In the genomic region with DNA sequence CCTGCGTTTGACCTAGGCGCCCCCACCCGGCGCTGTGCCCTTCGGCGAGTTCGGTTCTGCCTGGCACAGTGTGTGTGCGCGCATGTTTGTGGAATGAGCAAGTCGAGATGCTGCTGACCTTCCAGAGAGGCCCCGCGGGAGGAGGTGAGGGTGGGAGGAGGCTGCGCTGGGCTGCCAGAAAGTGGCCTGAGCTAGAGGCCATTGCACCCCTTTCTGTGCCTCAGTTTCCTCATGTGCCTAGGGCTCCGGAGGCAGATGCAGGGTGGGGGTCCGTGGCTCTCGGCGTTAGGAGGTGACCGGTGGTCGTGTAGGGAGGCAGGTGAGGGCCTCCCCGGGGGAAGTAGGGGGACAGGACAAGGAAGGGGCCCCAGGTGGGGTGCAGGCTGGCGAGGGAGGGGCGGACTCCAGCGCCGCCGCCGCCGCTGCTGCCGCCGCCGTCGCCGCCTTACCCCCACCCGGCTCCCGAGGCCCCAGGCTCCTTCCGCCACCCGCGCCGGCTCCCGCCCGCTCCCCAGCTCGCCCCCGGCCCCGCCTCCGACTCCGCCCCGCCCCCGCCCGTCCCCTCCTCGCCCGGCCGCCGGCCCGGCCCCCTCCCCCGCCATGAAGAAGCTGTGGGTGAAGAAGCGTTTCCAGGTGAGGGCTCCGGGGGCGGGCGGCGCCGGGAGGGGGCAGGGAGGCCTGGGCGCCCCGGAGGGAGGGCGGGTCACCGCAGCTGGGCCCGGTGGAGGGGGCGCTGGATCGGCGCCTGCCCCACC, we compare ENCODE assay signal across 8 cellular contexts. TPM values are rescaled to one million over a fixed set of nuclear protein-coding genes. Genes with fewer than 3 reads are reported as not detected.
DNase-seq lines count a peak whose midpoint lies in the region; ATAC-seq and TF ChIP-seq lines count a peak whose summit lies in the region.

No MANE protein-coding gene starts in this region.

- no peaks in the 10 kb centered on the region for H3F3A ChIP-seq in DOHH2 (ENCODE audit: control insufficient read depth, insufficient read depth)

- H3K27ac Mint-ChIP-seq in activated T-helper 1 cell treated with anti-CD3 and anti-CD28 coated beads, Interleukin-12 subunit alpha, Interleukin-12 subunit beta, Interleukin-2, Interleukin-4 antibody, amounts not matched to agents 30 ng/mL and 10 ng/mL and 1 ng/mL, durations not matched to agents 14 hours and 24 hours and 36 hours, result no peak overlapping the region
- no peak overlapping the region for H3K27ac Mint-ChIP-seq in neural crest cell (ENCODE audit: unreplicated experiment)

- H3K27ac ChIP-seq in DOHH2 (ENCODE audit: low read depth, low read length) (no peak overlapping the region), transverse colon (peak overlapping the region; percentile 83 to 96 (median 85))

- TF ChIP-seq POLR2A in transverse colon (IDR thresholded peaks at IDR 0.05), result no peak

- WGBS in transverse colon (ENCODE audit: low coverage in 1 of 2), 2 donors, result 3% methylated on average over 33 of the region's 68 CpGs; no CpG with 5 or more reads in 1 of the 2 donors

- intact Hi-C loops in activated T-helper 1 cell treated with anti-CD3 and anti-CD28 coated beads, Interleukin-12 subunit alpha, Interleukin-12 subunit beta, Interleukin-2, Interleukin-4 antibody, amounts not matched to agents 30 ng/mL and 10 ng/mL and 1 ng/mL, durations not matched to agents 14 hours and 24 hours and 36 hours (cut with micrococcal nuclease), result no loop called here
- intact Hi-C loops in transverse colon (cut with DNase I; ENCODE audit: low total_unique reads) (no loop called here), sciatic nerve (cut with DNase I) (no loop called here)

- no peaks in the 10 kb centered on the region for H4K20me1 ChIP-seq in DOHH2 (ENCODE audit: control insufficient read depth, insufficient read depth, low read depth, low read length)

- TF ChIP-seq EP300 in transverse colon (IDR thresholded peaks at IDR 0.05; ENCODE audit: low read depth), result no peak

- no peak for ATAC-seq in sciatic nerve
- ATAC-seq in HG03108 (IDR thresholded peaks at IDR 0.05; ENCODE audit: unreplicated experiment), result no peak

- DNase-seq in NCI-H510A (lab: John Stamatoyannopoulos, UW) (peak; percentile 52), fibroblast of mammary gland (ENCODE audit: low read depth) (peak; percentile 26), neural crest cell (ENCODE audit: low read depth, low spot score) (no peak), transverse colon (peak; percentile 55), sciatic nerve (ENCODE audit: low spot score) (no peak)
- DNase-seq in activated T-helper 1 cell treated with anti-CD3 and anti-CD28 coated beads, Interleukin-12 subunit alpha, Interleukin-12 subunit beta, Interleukin-2, Interleukin-4 antibody, amounts not matched to agents 30 ng/mL and 10 ng/mL and 1 ng/mL, durations not matched to agents 14 hours and 24 hours and 36 hours (ENCODE audit: low spot score), result peak; percentile 6

- H3K4me3 Mint-ChIP-seq in activated T-helper 1 cell treated with anti-CD3 and anti-CD28 coated beads, Interleukin-12 subunit alpha, Interleukin-12 subunit beta, Interleukin-2, Interleukin-4 antibody, amounts not matched to agents 30 ng/mL and 10 ng/mL and 1 ng/mL, durations not matched to agents 14 hours and 24 hours and 36 hours, result peak overlapping the region; percentile 77
- peak overlapping the region; percentile 78 for H3K4me3 Mint-ChIP-seq in neural crest cell

- H3K9me3 ChIP-seq in DOHH2 (ENCODE audit: control insufficient read depth, insufficient read depth, low read length) (no peaks in the 10 kb centered on the region), transverse colon (no peaks in the 10 kb centered on the region)

- in situ Hi-C loops in transverse colon (cut with MboI; ENCODE audit: low pct_ligation_motif_present in 1 of 4, low pct_unique_long_range_greater_than_20kb in 1 of 4, low sequenced_read_pairs in 3 of 4), result no loop called here

- H3K79me2 ChIP-seq in DOHH2 (ENCODE audit: control insufficient read depth, low read length), result no peaks in the 10 kb centered on the region

- H3K4me3 ChIP-seq in DOHH2 (ENCODE audit: low read length) (peak overlapping the region; percentile 44; the same call in 1 of the 2 replicates), fibroblast of mammary gland (ENCODE audit: control insufficient read depth, low read depth, low read length) (peak overlapping the region; percentile 43), transverse colon (peak overlapping the region; percentile 45 to 63 (median 60))

- H3K36me3 Mint-ChIP-seq in activated T-helper 1 cell treated with anti-CD3 and anti-CD28 coated beads, Interleukin-12 subunit alpha, Interleukin-12 subunit beta, Interleukin-2, Interleukin-4 antibody, amounts not matched to agents 30 ng/mL and 10 ng/mL and 1 ng/mL, durations not matched to agents 14 hours and 24 hours and 36 hours (ENCODE audit: low read depth), result no peaks in the 10 kb centered on the region
- no peaks in the 10 kb centered on the region for H3K36me3 Mint-ChIP-seq in neural crest cell (ENCODE audit: low read depth)

- TF ChIP-seq CTCF in DOHH2 (IDR thresholded peaks at IDR 0.05; ENCODE audit: low read depth, low read length, poor library complexity, severe bottlenecking) (no peak), fibroblast of mammary gland (conservative IDR thresholded peaks at IDR 0.05; ENCODE audit: control insufficient read depth, insufficient read depth, low read depth, low read length) (no peak), neural crest cell (conservative IDR thresholded peaks at IDR 0.05) (no peak), transverse colon (IDR thresholded peaks at IDR 0.05) (no peak)

- no peaks in the 10 kb centered on the region for H3K36me3 ChIP-seq in DOHH2 (ENCODE audit: control insufficient read depth, low read length)
- no peaks in the 10 kb centered on the region for H3K36me3 ChIP-seq in transverse colon

- peaks cover 14% of the 10 kb centered on the region for H3K4me1 Mint-ChIP-seq in activated T-helper 1 cell treated with anti-CD3 and anti-CD28 coated beads, Interleukin-12 subunit alpha, Interleukin-12 subunit beta, Interleukin-2, Interleukin-4 antibody, amounts not matched to agents 30 ng/mL and 10 ng/mL and 1 ng/mL, durations not matched to agents 14 hours and 24 hours and 36 hours (ENCODE audit: low read depth)
- H3K4me1 Mint-ChIP-seq in neural crest cell, result peaks cover 24% of the 10 kb centered on the region

- H3K27me3 Mint-ChIP-seq in activated T-helper 1 cell treated with anti-CD3 and anti-CD28 coated beads, Interleukin-12 subunit alpha, Interleukin-12 subunit beta, Interleukin-2, Interleukin-4 antibody, amounts not matched to agents 30 ng/mL and 10 ng/mL and 1 ng/mL, durations not matched to agents 14 hours and 24 hours and 36 hours (ENCODE audit: insufficient read depth), result peaks cover 44% of the 10 kb centered on the region
- peaks cover 42% of the 10 kb centered on the region for H3K27me3 Mint-ChIP-seq in neural crest cell (ENCODE audit: low read depth)

- H3K4me1 ChIP-seq in DOHH2 (ENCODE audit: control insufficient read depth, low read length), result peaks cover 9% of the 10 kb centered on the region
- H3K4me1 ChIP-seq in transverse colon, result peaks cover 0 to 12% (median 3%) of the 10 kb centered on the region in 4 donors

- H3K9me2 ChIP-seq in DOHH2 (replicated peaks; ENCODE audit: control insufficient read depth, low read length), result no peaks in the 10 kb centered on the region

- H3K4me2 ChIP-seq in DOHH2 (ENCODE audit: low read length), result peak overlapping the region; percentile 42

- H3K9me3 Mint-ChIP-seq in activated T-helper 1 cell treated with anti-CD3 and anti-CD28 coated beads, Interleukin-12 subunit alpha, Interleukin-12 subunit beta, Interleukin-2, Interleukin-4 antibody, amounts not matched to agents 30 ng/mL and 10 ng/mL and 1 ng/mL, durations not matched to agents 14 hours and 24 hours and 36 hours, result no peaks in the 10 kb centered on the region
- no peaks in the 10 kb centered on the region for H3K9me3 Mint-ChIP-seq in neural crest cell

- H3K27me3 ChIP-seq in DOHH2 (ENCODE audit: control insufficient read depth, low read length) (peaks cover 41% of the 10 kb centered on the region), transverse colon (peaks cover 68% of the 10 kb centered on the region)

RNA-seq across cellular contexts. Expression of gene SPEG, which starts 7.0 kb away (rescaled TPM):
- 0.13 TPM in 1 of 2 replicates, not detected in the other for total RNA-seq in activated T-helper 1 cell treated with anti-CD3 and anti-CD28 coated beads, Interleukin-12 subunit alpha, Interleukin-12 subunit beta, Interleukin-2, Interleukin-4 antibody, amounts not matched to agents 30 ng/mL and 10 ng/mL and 1 ng/mL, durations not matched to agents 14 hours and 24 hours and 36 hours
- total RNA-seq in neural crest cell (13.4 and 17.5 TPM in 2 replicates), transverse colon (10 to 100 TPM; 26.5 to 95.8 (median 48.5) TPM), sciatic nerve (7.2 TPM)

RNA-seq across cellular contexts. Expression of gene DES, which starts 23.5 kb away (rescaled TPM):
- total RNA-seq in activated T-helper 1 cell treated with anti-CD3 and anti-CD28 coated beads, Interleukin-12 subunit alpha, Interleukin-12 subunit beta, Interleukin-2, Interleukin-4 antibody, amounts not matched to agents 30 ng/mL and 10 ng/mL and 1 ng/mL, durations not matched to agents 14 hours and 24 hours and 36 hours, result not detected in 2 replicates
- total RNA-seq in neural crest cell (0.28 TPM in 1 of 2 replicates, not detected in the other), transverse colon (over 10,000 TPM in 1 of 4 donors, 1,000 to 10,000 TPM in 2, 100 to 1,000 TPM in 1; 1,000 to 12,373 (median 1,519) TPM), sciatic nerve (1.4 TPM)

RNA-seq across cellular contexts. Expression of gene DNPEP, which starts 53.9 kb away (rescaled TPM):
- 124 and 128 TPM in 2 replicates for total RNA-seq in activated T-helper 1 cell treated with anti-CD3 and anti-CD28 coated beads, Interleukin-12 subunit alpha, Interleukin-12 subunit beta, Interleukin-2, Interleukin-4 antibody, amounts not matched to agents 30 ng/mL and 10 ng/mL and 1 ng/mL, durations not matched to agents 14 hours and 24 hours and 36 hours
- total RNA-seq in neural crest cell (36.9 and 39.5 TPM in 2 replicates), transverse colon (100 to 1,000 TPM in 2 of 4 donors, 10 to 100 TPM in 2; 61.3 to 142 (median 104) TPM), sciatic nerve (41.8 TPM)

RNA-seq across cellular contexts. Expression of gene GMPPA, which starts 57.1 kb away (rescaled TPM):
- total RNA-seq in activated T-helper 1 cell treated with anti-CD3 and anti-CD28 coated beads, Interleukin-12 subunit alpha, Interleukin-12 subunit beta, Interleukin-2, Interleukin-4 antibody, amounts not matched to agents 30 ng/mL and 10 ng/mL and 1 ng/mL, durations not matched to agents 14 hours and 24 hours and 36 hours, result 41.3 and 50.3 TPM in 2 replicates
- 24.3 and 26.1 TPM in 2 replicates for total RNA-seq in neural crest cell
- total RNA-seq in transverse colon, result 10 to 100 TPM; 25.1 to 41.1 (median 36.4) TPM
- total RNA-seq in sciatic nerve, result 25.9 TPM

Comparison
In these comparisons a context has a peak if more than half of its experiments do, and no peak if none do; other contexts are left out.
1. DNase-seq: peak in NCI-H510A (single experiment), activated T-helper 1 cell treated with anti-CD3 and anti-CD28 coated beads, Interleukin-12 subunit alpha, Interleukin-12 subunit beta, Interleukin-2, Interleukin-4 antibody, amounts not matched to agents 30 ng/mL and 10 ng/mL and 1 ng/mL, durations not matched to agents 14 hours and 24 hours and 36 hours (single experiment), fibroblast of mammary gland (single experiment) and transverse colon (single experiment); none in neural crest cell (single experiment) and sciatic nerve (single experiment).
2. RNA of gene DES, which starts 23.5 kb away (total RNA-seq): 1,000 to 12,373 TPM in transverse colon; 1.4 TPM in sciatic nerve (single experiment), 0.28 TPM in neural crest cell and not detected in activated T-helper 1 cell treated with anti-CD3 and anti-CD28 coated beads, Interleukin-12 subunit alpha, Interleukin-12 subunit beta, Interleukin-2, Interleukin-4 antibody, amounts not matched to agents 30 ng/mL and 10 ng/mL and 1 ng/mL, durations not matched to agents 14 hours and 24 hours and 36 hours; every median in the first group is over 100 times any median in the second.
3. Peak in every context shown above with its lines, with median percentiles within 50 percentile points of each other: H3K4me3 ChIP-seq.